In genomic region chr1:155323729-155324040, GRCh38 we compare ENCODE assay signal across 8 cellular contexts. TPM values are rescaled to one million over a fixed set of nuclear protein-coding genes. Genes with fewer than 3 reads are reported as not detected.
DNase-seq lines count a peak whose midpoint lies in the region; ATAC-seq and TF ChIP-seq lines count a peak whose summit lies in the region.

No MANE protein-coding gene starts in this region.

- H3K9me3 Mint-ChIP-seq in GM23338 = no peaks in the 10 kb centered on the region

- DNase-seq in DND-41 = peak; percentile 86
- peak; percentile 91 for DNase-seq in GM23338 (ENCODE audit: low spot score)
- peak; percentile 52 for DNase-seq in SK-N-MC (ENCODE audit: low read depth, low spot score)
- DNase-seq in activated naive CD4-positive, alpha-beta T cell treated with anti-CD3 and anti-CD28 coated beads, Interleukin-2, amount 50 U/mL, for 16 hours = peak; percentile 74
- DNase-seq in globus pallidus (ENCODE audit: low spot score) = peak; percentile 81
- peak; percentile 77 for DNase-seq in occipital lobe (lab: John Stamatoyannopoulos, UW)
- no peak for DNase-seq in thoracic aorta (ENCODE audit: low spot score)

- ATAC-seq in DND-41 (ENCODE audit: insufficient read depth, low read depth) (peak; percentile 58), GM23338 (peak; percentile 33), thoracic aorta (ENCODE audit: insufficient number of reproducible peaks, low FRiP score, low read depth) (peak; percentile 41)

- H3K4me1 ChIP-seq in DND-41 (ENCODE audit: insufficient read depth, low read length) (peaks cover 34% of the 10 kb centered on the region), GM23338 (ENCODE audit: insufficient read depth) (peaks cover 27% of the 10 kb centered on the region), Loucy (ENCODE audit: insufficient read depth, low read length, poor library complexity, severe bottlenecking) (peaks cover 26% of the 10 kb centered on the region), thoracic aorta (ENCODE audit: control insufficient read depth in 1 of 2, low read depth in 2 of 2) (peaks cover 10 to 31% of the 10 kb centered on the region in 2 donors)

- H3K4me2 ChIP-seq in DND-41 (ENCODE audit: insufficient read depth, low read length) = peak overlapping the region; percentile 86
- peak overlapping the region; percentile 99 for H3K4me2 ChIP-seq in GM23338
- peak overlapping the region; percentile 79 for H3K4me2 ChIP-seq in Loucy (ENCODE audit: low read depth, low read length, poor library complexity, severe bottlenecking)

- H3K4me1 Mint-ChIP-seq in GM23338 = peaks cover 41% of the 10 kb centered on the region

- no peaks in the 10 kb centered on the region for H3K27me3 ChIP-seq in DND-41 (ENCODE audit: insufficient read depth, low read length, poor library complexity)
- peaks cover 7% of the 10 kb centered on the region for H3K27me3 ChIP-seq in GM23338 (ENCODE audit: insufficient read depth)
- H3K27me3 ChIP-seq in Loucy (ENCODE audit: insufficient read depth, low read length, poor library complexity, severe bottlenecking) = no peaks in the 10 kb centered on the region
- no peaks in the 10 kb centered on the region for H3K27me3 ChIP-seq in thoracic aorta (replicated peaks; ENCODE audit: insufficient read depth)

- H2AFZ ChIP-seq in DND-41 (ENCODE audit: low read depth, low read length) (peak overlapping the region; percentile 93), GM23338 (peak overlapping the region; percentile 96), Loucy (ENCODE audit: low read length) (peak overlapping the region; percentile 84)

- peaks cover 16% of the 10 kb centered on the region for H3K79me2 ChIP-seq in DND-41 (ENCODE audit: insufficient read depth, low read length)
- 0 out of 2 replicates have a peak, but pooled peaks cover 5% of the 10 kb centered on the region for H3K79me2 ChIP-seq in GM23338 (replicated peaks; ENCODE audit: insufficient read depth)
- peaks cover 10% of the 10 kb centered on the region for H3K79me2 ChIP-seq in Loucy (ENCODE audit: insufficient read depth, low read length)

- H3K27ac Mint-ChIP-seq in GM23338 = peak overlapping the region; percentile 75; the same call in 1 of the 2 replicates

- H3K27me3 Mint-ChIP-seq in GM23338 (ENCODE audit: insufficient read depth, low read depth, poor library complexity) = peaks cover 18% of the 10 kb centered on the region

- peak overlapping the region; percentile 80 for H3K27ac ChIP-seq in DND-41 (ENCODE audit: low read length)
- H3K27ac ChIP-seq in GM23338 (ENCODE audit: low read depth) = peak overlapping the region; percentile 96
- H3K27ac ChIP-seq in SK-N-MC = peak overlapping the region; percentile 47; the same call in 1 of the 2 replicates
- peak overlapping the region; percentile 86 to 91 for H3K27ac ChIP-seq in thoracic aorta

- peak overlapping the region; percentile 95 for H3K4me3 Mint-ChIP-seq in GM23338

- H3K9me3 ChIP-seq in DND-41 (ENCODE audit: insufficient read depth, low read length, severe bottlenecking) = no peaks in the 10 kb centered on the region
- H3K9me3 ChIP-seq in Loucy (ENCODE audit: insufficient read depth, low read depth, low read length) = no peaks in the 10 kb centered on the region
- no peaks in the 10 kb centered on the region for H3K9me3 ChIP-seq in SK-N-MC (ENCODE audit: low read depth, low read length)
- no peaks in the 10 kb centered on the region for H3K9me3 ChIP-seq in thoracic aorta

- H3F3A ChIP-seq in GM23338 (replicated peaks; ENCODE audit: low read depth) (peaks cover 37% of the 10 kb centered on the region), Loucy (ENCODE audit: low read depth) (0 out of 2 replicates have a peak, but pooled peaks cover 6% of the 10 kb centered on the region)

- peaks cover 21% of the 10 kb centered on the region for H3K36me3 ChIP-seq in DND-41 (ENCODE audit: insufficient read depth, low read length)
- peaks cover 23% of the 10 kb centered on the region for H3K36me3 ChIP-seq in GM23338 (ENCODE audit: insufficient read depth)
- H3K36me3 ChIP-seq in Loucy (ENCODE audit: insufficient read depth, low read length) = peaks cover 28% of the 10 kb centered on the region; the same call in 1 of the 2 replicates
- peaks cover 6% of the 10 kb centered on the region for H3K36me3 ChIP-seq in SK-N-MC (ENCODE audit: insufficient read depth, low read length)
- H3K36me3 ChIP-seq in thoracic aorta = peaks cover 6% of the 10 kb centered on the region

- no peaks in the 10 kb centered on the region for H3K9me2 ChIP-seq in GM23338 (ENCODE audit: insufficient read depth)
- H3K9me2 ChIP-seq in Loucy (replicated peaks; ENCODE audit: low read depth, low read length) = no peaks in the 10 kb centered on the region

- H4K20me1 ChIP-seq in DND-41 (ENCODE audit: insufficient read depth, low read length) (peaks cover 10% of the 10 kb centered on the region; the same call in 1 of the 2 replicates), GM23338 (replicated peaks; ENCODE audit: insufficient read depth) (peaks cover 3% of the 10 kb centered on the region), Loucy (ENCODE audit: insufficient read depth, low read length, poor library complexity, severe bottlenecking) (peaks cover 13% of the 10 kb centered on the region)

- H3K9ac ChIP-seq in DND-41 (ENCODE audit: low read depth, low read length) = peak overlapping the region; percentile 79
- H3K9ac ChIP-seq in Loucy (ENCODE audit: low read depth, low read length, poor library complexity, severe bottlenecking) = peak overlapping the region; percentile 86
- peak overlapping the region; percentile 62 for H3K9ac ChIP-seq in SK-N-MC (ENCODE audit: insufficient read length)

- H3K4me3 ChIP-seq in DND-41 (ENCODE audit: low read depth in 1 of 2, low read length in 2 of 2) (peak overlapping the region; percentile 61 to 79), GM23338 (peak overlapping the region; percentile 99), Loucy (ENCODE audit: low read length, poor library complexity, severe bottlenecking) (peak overlapping the region; percentile 92), SK-N-MC (peak overlapping the region; percentile 84), thoracic aorta (peak overlapping the region; percentile 80)

- TF ChIP-seq CTCF in DND-41 (IDR thresholded peaks at IDR 0.05; ENCODE audit: borderline replicate concordance, extremely low read depth, low read length, poor library complexity, severe bottlenecking) (no peak), GM23338 (conservative IDR thresholded peaks at IDR 0.05; ENCODE audit: low read depth in 2 of 2) (no peak), Loucy (conservative IDR thresholded peaks at IDR 0.05; ENCODE audit: low read length) (no peak), thoracic aorta (IDR thresholded peaks at IDR 0.05) (no peak)

- H3K36me3 Mint-ChIP-seq in GM23338 (ENCODE audit: low read depth) = peaks cover 25% of the 10 kb centered on the region

TF ChIP-seq in GM23338, 12 proteins besides CTCF, POLR2A, EP300 and RAD21 (continues in another document):
- TF ChIP-seq CREB1 (CRISPR knock-in tag; IDR thresholded peaks at IDR 0.05; ENCODE audit: low read depth) = no peak
- TF ChIP-seq, protein P1, sequence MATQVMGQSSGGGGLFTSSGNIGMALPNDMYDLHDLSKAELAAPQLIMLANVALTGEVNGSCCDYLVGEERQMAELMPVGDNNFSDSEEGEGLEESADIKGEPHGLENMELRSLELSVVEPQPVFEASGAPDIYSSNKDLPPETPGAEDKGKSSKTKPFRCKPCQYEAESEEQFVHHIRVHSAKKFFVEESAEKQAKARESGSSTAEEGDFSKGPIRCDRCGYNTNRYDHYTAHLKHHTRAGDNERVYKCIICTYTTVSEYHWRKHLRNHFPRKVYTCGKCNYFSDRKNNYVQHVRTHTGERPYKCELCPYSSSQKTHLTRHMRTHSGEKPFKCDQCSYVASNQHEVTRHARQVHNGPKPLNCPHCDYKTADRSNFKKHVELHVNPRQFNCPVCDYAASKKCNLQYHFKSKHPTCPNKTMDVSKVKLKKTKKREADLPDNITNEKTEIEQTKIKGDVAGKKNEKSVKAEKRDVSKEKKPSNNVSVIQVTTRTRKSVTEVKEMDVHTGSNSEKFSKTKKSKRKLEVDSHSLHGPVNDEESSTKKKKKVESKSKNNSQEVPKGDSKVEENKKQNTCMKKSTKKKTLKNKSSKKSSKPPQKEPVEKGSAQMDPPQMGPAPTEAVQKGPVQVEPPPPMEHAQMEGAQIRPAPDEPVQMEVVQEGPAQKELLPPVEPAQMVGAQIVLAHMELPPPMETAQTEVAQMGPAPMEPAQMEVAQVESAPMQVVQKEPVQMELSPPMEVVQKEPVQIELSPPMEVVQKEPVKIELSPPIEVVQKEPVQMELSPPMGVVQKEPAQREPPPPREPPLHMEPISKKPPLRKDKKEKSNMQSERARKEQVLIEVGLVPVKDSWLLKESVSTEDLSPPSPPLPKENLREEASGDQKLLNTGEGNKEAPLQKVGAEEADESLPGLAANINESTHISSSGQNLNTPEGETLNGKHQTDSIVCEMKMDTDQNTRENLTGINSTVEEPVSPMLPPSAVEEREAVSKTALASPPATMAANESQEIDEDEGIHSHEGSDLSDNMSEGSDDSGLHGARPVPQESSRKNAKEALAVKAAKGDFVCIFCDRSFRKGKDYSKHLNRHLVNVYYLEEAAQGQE (IDR thresholded peaks at IDR 0.05; ENCODE audit: unreplicated experiment) = no peak
- no peak for TF ChIP-seq ZNF114 (CRISPR knock-in tag; IDR thresholded peaks at IDR 0.05)
- TF ChIP-seq JUNB (IDR thresholded peaks at IDR 0.05; ENCODE audit: unreplicated experiment) = no peak

RNA-seq across cellular contexts. Expression of gene RUSC1, which starts 3.0 kb away (rescaled TPM):
- 57.6 and 87.7 TPM in 2 replicates for total RNA-seq in GM23338 (2014; rRNA removed; shearing (Covaris generic))
- polyA plus RNA-seq in GM23338 (2016; fragmentation: Nextera tagmentation; extraction: Ambion mirVana) = 48.2 and 53.4 TPM in 2 replicates
- total RNA-seq in occipital lobe = 46.6 TPM
- 10 to 100 TPM; 38.7 to 61.3 TPM for total RNA-seq in thoracic aorta

RNA-seq across cellular contexts. Expression of gene FDPS, which starts 15.0 kb away (rescaled TPM):
- 274 and 287 TPM in 2 replicates for total RNA-seq in GM23338 (2014; rRNA removed; shearing (Covaris generic))
- 366 and 373 TPM in 2 replicates for polyA plus RNA-seq in GM23338 (2016; fragmentation: Nextera tagmentation; extraction: Ambion mirVana)
- total RNA-seq in occipital lobe = 90.9 TPM
- total RNA-seq in thoracic aorta = 10 to 100 TPM; 57.8 to 68.2 TPM

RNA-seq across cellular contexts. Expression of gene PKLR, which starts 22.4 kb away (rescaled TPM):
- total RNA-seq in GM23338 (2014; rRNA removed; shearing (Covaris generic)) = 3.3 and 3.7 TPM in 2 replicates
- polyA plus RNA-seq in GM23338 (2016; fragmentation: Nextera tagmentation; extraction: Ambion mirVana) = 1.5 and 2.0 TPM in 2 replicates
- total RNA-seq in occipital lobe (not detected), thoracic aorta (not detected)

RNA-seq across cellular contexts. Expression of gene HCN3, which starts 46.4 kb away (rescaled TPM):
- total RNA-seq in GM23338 (2014; rRNA removed; shearing (Covaris generic)) = 3.5 and 4.9 TPM in 2 replicates
- 3.4 and 4.6 TPM in 2 replicates for polyA plus RNA-seq in GM23338 (2016; fragmentation: Nextera tagmentation; extraction: Ambion mirVana)
- 15.6 TPM for total RNA-seq in occipital lobe
- 1 to 10 TPM in 1 of 2 donors, under 1 TPM in 1; 0.92 to 1.9 TPM for total RNA-seq in thoracic aorta

RNA-seq across cellular contexts. Expression of gene CLK2, which starts 50.4 kb away (rescaled TPM):
- 40.4 and 54.6 TPM in 2 replicates for total RNA-seq in GM23338 (2014; rRNA removed; shearing (Covaris generic))
- 23.9 and 27.2 TPM in 2 replicates for polyA plus RNA-seq in GM23338 (2016; fragmentation: Nextera tagmentation; extraction: Ambion mirVana)
- total RNA-seq in occipital lobe (26.5 TPM), thoracic aorta (10 to 100 TPM; 26.9 to 50.7 TPM)
